8 cellular contexts compared by ENCODE assay signal in the genomic region with DNA sequence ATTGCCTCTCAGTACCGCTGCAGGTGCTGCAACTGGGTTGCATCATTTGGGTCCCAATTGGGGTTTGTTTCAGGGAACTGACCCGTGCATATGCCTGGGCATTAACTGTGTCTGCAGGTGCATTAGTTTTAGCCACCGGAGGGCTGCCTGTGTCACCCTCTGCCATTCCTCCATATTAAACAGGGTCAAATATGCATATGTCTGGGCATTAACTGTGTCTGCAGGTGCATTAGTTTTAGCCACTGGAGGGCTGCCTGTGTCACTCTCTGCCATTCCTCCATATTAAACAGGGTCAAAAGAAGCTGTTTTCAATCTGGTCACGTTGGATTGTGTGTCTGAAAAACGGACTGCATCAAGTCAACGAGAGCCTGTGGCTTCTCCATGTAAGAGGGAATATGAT.
DNase-seq lines count a peak whose midpoint lies in the region; ATAC-seq and TF ChIP-seq lines count a peak whose summit lies in the region.

No MANE protein-coding gene starts in this region.

- H3K4me3 ChIP-seq in BLaER1 (peak overlapping the region; percentile 83), mucosa of stomach (ENCODE audit: low read length) (peak overlapping the region; percentile 54)

- H3K36me3 ChIP-seq in BLaER1: peaks cover 9% of the 10 kb centered on the region; the same call in 1 of the 2 replicates
- no peaks in the 10 kb centered on the region for H3K36me3 ChIP-seq in mucosa of stomach (ENCODE audit: control insufficient read depth, insufficient read depth, low read length)

- no peaks in the 10 kb centered on the region for H3K36me3 Mint-ChIP-seq in activated CD4-positive, alpha-beta memory T cell treated with anti-CD3 and anti-CD28 coated beads, Interleukin-2, amount 10 ng/mL, durations not matched to agents 7 days and 5 days (ENCODE audit: low read depth)
- H3K36me3 Mint-ChIP-seq in endothelial cell (ENCODE audit: low read depth, unreplicated experiment): peaks cover 9% of the 10 kb centered on the region

- no peak for ATAC-seq in HG02981 (IDR thresholded peaks at IDR 0.05; ENCODE audit: unreplicated experiment)

- peaks cover 55% of the 10 kb centered on the region for H3K27me3 Mint-ChIP-seq in activated CD4-positive, alpha-beta memory T cell treated with anti-CD3 and anti-CD28 coated beads, Interleukin-2, amount 10 ng/mL, durations not matched to agents 7 days and 5 days
- no peaks in the 10 kb centered on the region for H3K27me3 Mint-ChIP-seq in endothelial cell (ENCODE audit: unreplicated experiment)

- POLR2A ChIA-PET in activated CD4-positive, alpha-beta memory T cell treated with anti-CD3 and anti-CD28 coated beads, Interleukin-2, amount 10 ng/mL, durations not matched to agents 7 days and 5 days (lab: Charles Lee): interaction anchor here (1.5 kb wide), 1 partner anchor 27 kb away, joined by 3 read pairs; no protein-coding TSS in a partner anchor

- H4K20me1 ChIP-seq in BLaER1: no peaks in the 10 kb centered on the region

- peak overlapping the region; percentile 93 for H3K4me2 ChIP-seq in BLaER1

- CTCF ChIA-PET in activated CD4-positive, alpha-beta memory T cell treated with anti-CD3 and anti-CD28 coated beads, Interleukin-2, amount 10 ng/mL, durations not matched to agents 7 days and 5 days (lab: Charles Lee): interaction anchor here (1.0 to 6.8 kb wide), 3 partner anchors 12 to 30 kb away, joined by 3 to 85 read pairs (median 13); no protein-coding TSS in a partner anchor

- peak; percentile 33 for TF ChIP-seq CTCF in GM12873 (IDR thresholded peaks at IDR 0.05; ENCODE audit: insufficient read depth, low read depth, low read length, missing control alignments)
- no peak for TF ChIP-seq CTCF in endothelial cell (IDR thresholded peaks at IDR 0.05; ENCODE audit: unreplicated experiment)

- peak overlapping the region; percentile 99 for H3K27ac ChIP-seq in BLaER1

- H3K4me1 ChIP-seq in BLaER1 (peaks cover 58% of the 10 kb centered on the region), mucosa of stomach (ENCODE audit: control insufficient read depth, insufficient read depth, low read length) (peaks cover 34% of the 10 kb centered on the region)

- DNase-seq in activated CD4-positive, alpha-beta memory T cell treated with anti-CD3 and anti-CD28 coated beads, Interleukin-2, amount 10 ng/mL, durations not matched to agents 7 days and 5 days: no peak
- DNase-seq in endothelial cell (ENCODE audit: low spot score) (no peak), midbrain (lab: John Stamatoyannopoulos, UW) (no peak), NCI-H82 (lab: John Stamatoyannopoulos, UW) (no peak)

- H3K9me3 ChIP-seq in BLaER1 (no peaks in the 10 kb centered on the region), mucosa of stomach (ENCODE audit: control insufficient read depth, low read length) (no peaks in the 10 kb centered on the region)

- H3K4me1 Mint-ChIP-seq in activated CD4-positive, alpha-beta memory T cell treated with anti-CD3 and anti-CD28 coated beads, Interleukin-2, amount 10 ng/mL, durations not matched to agents 7 days and 5 days: peaks cover 14% of the 10 kb centered on the region
- no peaks in the 10 kb centered on the region for H3K4me1 Mint-ChIP-seq in endothelial cell (ENCODE audit: unreplicated experiment)

- H3K27me3 ChIP-seq in BLaER1 (no peaks in the 10 kb centered on the region), mucosa of stomach (ENCODE audit: control insufficient read depth, insufficient read depth, low read length) (no peaks in the 10 kb centered on the region)

- H3K9me3 Mint-ChIP-seq in activated CD4-positive, alpha-beta memory T cell treated with anti-CD3 and anti-CD28 coated beads, Interleukin-2, amount 10 ng/mL, durations not matched to agents 7 days and 5 days: no peaks in the 10 kb centered on the region
- H3K9me3 Mint-ChIP-seq in endothelial cell (ENCODE audit: unreplicated experiment): peaks cover 53% of the 10 kb centered on the region

- H3K9ac ChIP-seq in BLaER1 (peak overlapping the region; percentile 98), mucosa of stomach (ENCODE audit: low read length) (peak overlapping the region; percentile 87)

- no peak overlapping the region for H3K27ac Mint-ChIP-seq in activated CD4-positive, alpha-beta memory T cell treated with anti-CD3 and anti-CD28 coated beads, Interleukin-2, amount 10 ng/mL, durations not matched to agents 7 days and 5 days
- H3K27ac Mint-ChIP-seq in endothelial cell (ENCODE audit: unreplicated experiment): no peak overlapping the region

- peak overlapping the region; percentile 84 for H3K4me3 Mint-ChIP-seq in activated CD4-positive, alpha-beta memory T cell treated with anti-CD3 and anti-CD28 coated beads, Interleukin-2, amount 10 ng/mL, durations not matched to agents 7 days and 5 days
- no peak overlapping the region for H3K4me3 Mint-ChIP-seq in endothelial cell (ENCODE audit: unreplicated experiment)
